Comparison of ENCODE assay signal across 1 cellular context in the genomic region with DNA sequence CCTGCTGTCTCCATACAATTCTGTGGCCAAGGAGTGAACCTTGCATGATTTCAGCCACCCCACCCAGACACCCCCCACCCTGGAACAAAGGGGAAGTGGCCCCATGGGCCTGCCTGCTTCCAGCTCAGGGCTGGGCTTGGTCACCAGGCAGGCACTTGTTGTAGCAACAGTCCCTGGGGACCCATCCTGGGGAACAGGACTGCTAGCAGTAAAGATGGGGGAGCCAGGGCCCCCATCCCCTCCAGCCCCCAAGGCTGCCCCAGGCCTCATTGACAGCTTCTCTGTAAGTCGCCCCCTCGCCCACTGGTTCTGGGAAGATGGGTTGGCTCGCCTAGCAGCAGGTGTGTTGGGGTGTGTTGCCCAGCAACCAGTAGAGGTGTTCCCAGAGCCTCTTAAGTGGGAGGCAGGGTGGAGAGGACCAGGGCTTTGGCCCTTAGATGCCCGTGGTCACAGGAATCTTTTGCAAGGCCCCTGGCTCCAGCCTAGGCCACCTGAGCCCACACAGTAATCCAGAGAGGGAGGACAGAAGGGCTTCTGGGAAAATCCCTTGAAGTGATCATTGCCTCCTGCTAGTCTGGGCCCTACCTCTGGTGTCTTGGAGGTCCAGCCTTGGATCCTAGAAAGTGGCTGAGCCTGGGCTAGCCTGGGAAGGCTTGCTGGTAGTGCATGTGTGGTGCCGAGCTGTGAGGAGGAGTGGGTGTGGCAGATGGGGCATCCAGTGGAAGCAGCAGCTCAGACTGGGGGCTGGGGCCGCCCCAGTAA.
TF ChIP-seq lines count a peak whose summit lies in the region.

No MANE protein-coding gene starts in this region.

TF ChIP-seq in IMR-90, 13 proteins besides CTCF, POLR2A, EP300 and RAD21 (continued from another document):
- TF ChIP-seq, protein P1, sequence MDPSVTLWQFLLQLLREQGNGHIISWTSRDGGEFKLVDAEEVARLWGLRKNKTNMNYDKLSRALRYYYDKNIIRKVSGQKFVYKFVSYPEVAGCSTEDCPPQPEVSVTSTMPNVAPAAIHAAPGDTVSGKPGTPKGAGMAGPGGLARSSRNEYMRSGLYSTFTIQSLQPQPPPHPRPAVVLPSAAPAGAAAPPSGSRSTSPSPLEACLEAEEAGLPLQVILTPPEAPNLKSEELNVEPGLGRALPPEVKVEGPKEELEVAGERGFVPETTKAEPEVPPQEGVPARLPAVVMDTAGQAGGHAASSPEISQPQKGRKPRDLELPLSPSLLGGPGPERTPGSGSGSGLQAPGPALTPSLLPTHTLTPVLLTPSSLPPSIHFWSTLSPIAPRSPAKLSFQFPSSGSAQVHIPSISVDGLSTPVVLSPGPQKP (IDR thresholded peaks at IDR 0.05; ENCODE audit: borderline replicate concordance, low read depth, low read length), result no peak
- TF ChIP-seq FOS (IDR thresholded peaks at IDR 0.05; ENCODE audit: low read depth, low read length) (no peak), MXI1 (IDR thresholded peaks at IDR 0.05; ENCODE audit: borderline replicate concordance, low read depth, low read length) (no peak), BHLHE40 (IDR thresholded peaks at IDR 0.05; ENCODE audit: low read depth, low read length) (no peak), SMC3 (IDR thresholded peaks at IDR 0.05; ENCODE audit: low read depth, low read length) (no peak), MAFK (IDR thresholded peaks at IDR 0.05; ENCODE audit: low read depth, low read length) (no peak), RCOR1 (IDR thresholded peaks at IDR 0.05; ENCODE audit: insufficient replicate concordance, low read length) (no peak), RFX5 (IDR thresholded peaks at IDR 0.05; ENCODE audit: low read depth, low read length) (no peak), CEBPB (IDR thresholded peaks at IDR 0.05; ENCODE audit: low read depth, low read length) (no peak)
- TF ChIP-seq, protein P2, sequence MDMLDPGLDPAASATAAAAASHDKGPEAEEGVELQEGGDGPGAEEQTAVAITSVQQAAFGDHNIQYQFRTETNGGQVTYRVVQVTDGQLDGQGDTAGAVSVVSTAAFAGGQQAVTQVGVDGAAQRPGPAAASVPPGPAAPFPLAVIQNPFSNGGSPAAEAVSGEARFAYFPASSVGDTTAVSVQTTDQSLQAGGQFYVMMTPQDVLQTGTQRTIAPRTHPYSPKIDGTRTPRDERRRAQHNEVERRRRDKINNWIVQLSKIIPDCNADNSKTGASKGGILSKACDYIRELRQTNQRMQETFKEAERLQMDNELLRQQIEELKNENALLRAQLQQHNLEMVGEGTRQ (IDR thresholded peaks at IDR 0.05; ENCODE audit: low read depth, low read length), result no peak
TF ChIP-seq in IMR-90: peak in this region for 0.
